In genomic region chr17:40850287-40850972, GRCh38 we compare ENCODE assay signal across 26 cellular contexts. TPM values are rescaled to one million over a fixed set of nuclear protein-coding genes. Genes with fewer than 3 reads are reported as not detected.
DNase-seq lines count a peak whose midpoint lies in the region; ATAC-seq and TF ChIP-seq lines count a peak whose summit lies in the region.
"Had no signal": no experiment of that assay in that cellular context is flagged by ENCODE, and none has a peak within 500 bp of the region (broad histone marks: within the 10 kb centered on the region; RNA-seq: fewer than 3 reads in every experiment).

No MANE protein-coding gene starts in this region.

- no peaks in the 10 kb centered on the region for H3K27me3 ChIP-seq in HCT116 (ENCODE audit: insufficient read depth, low read length)
- no peaks in the 10 kb centered on the region for H3K27me3 ChIP-seq in skeletal muscle satellite cell (ENCODE audit: control insufficient read depth, insufficient read depth, low read length)

- H3K9me2 ChIP-seq in HCT116 (ENCODE audit: insufficient read depth), result no peaks in the 10 kb centered on the region

- RAD21 ChIA-PET in HCT116 (lab: Charles Lee; ENCODE audit: low non-redundant PET in 1 of 2, low total read pairs in 2 of 2, uncharacterized antibody in 2 of 2, unreplicated experiment in 2 of 2), result no interaction called here

- CTCF ChIA-PET in HCT116 (lab: Charles Lee), result no interaction called here

- no peak for TF ChIP-seq CTCF in HCT116 (IDR thresholded peaks at IDR 0.05 in 2 of 3, conservative IDR thresholded peaks at IDR 0.05 in 1 of 3; ENCODE audit: borderline replicate concordance in 1 of 3, insufficient read depth in 1 of 3, low read depth in 2 of 3, low read length in 2 of 3)

- no peak overlapping the region for H2AFZ ChIP-seq in HCT116 (ENCODE audit: low read depth, low read length, poor library complexity, severe bottlenecking)

- no peak for DNase-seq in HCT116 (ENCODE audit: low read depth, low spot score)
- DNase-seq in NCI-H526 treated with DMSO at 0.1 percent for 48 hours (lab: John Stamatoyannopoulos, UW), result peak; percentile 15
- no peak for DNase-seq in epithelial cell of prostate (ENCODE audit: low read depth, low spot score)
- DNase-seq in NCI-H69 (lab: John Stamatoyannopoulos, UW), result no peak
- DNase-seq: activated naive CD4-positive, alpha-beta T cell treated with anti-CD3 and anti-CD28 coated beads, Interleukin-2, amount 50 U/mL, for 16 hours; activated T-cell treated with anti-CD3 and anti-CD28 coated beads, Interleukin-2, amount 50 U/mL, for 48 hours; aorta; CD8-positive, alpha-beta T cell; erythroblast; MV-4-11; NCI-H1694 treated with DMSO at 0.1 percent for 48 hours; NCI-H82; psoas muscle; stimulated activated CD4-positive, alpha-beta T cell treated with anti-CD3 and anti-CD28 coated beads, Interleukin-2, amount 100 ng/mL, for 48 hours; stimulated activated naive CD4-positive, alpha-beta T cell had no signal

- intact Hi-C loops in HCT116 (cut with micrococcal nuclease), result no loop called here

- no peaks in the 10 kb centered on the region for H4K20me1 ChIP-seq in HCT116 (ENCODE audit: insufficient read depth)

- H3K4me2 ChIP-seq in HCT116 (ENCODE audit: low read length) (no peak overlapping the region), skeletal muscle satellite cell (ENCODE audit: low read length) (peak overlapping the region; percentile 12)

- H3K9me3 ChIP-seq in HCT116 (ENCODE audit: control insufficient read depth in 1 of 2, insufficient read depth in 1 of 2, low read depth in 1 of 2, low read length in 2 of 2), result no peaks in the 10 kb centered on the region
- no peaks in the 10 kb centered on the region for H3K9me3 ChIP-seq in skeletal muscle satellite cell (replicated peaks; ENCODE audit: low read length)
- H3K9me3 ChIP-seq: neutrophil, psoas muscle, SJSA1 had no signal

- H3K9ac ChIP-seq in HCT116 (ENCODE audit: low read length) (no peak overlapping the region), skeletal muscle satellite cell (ENCODE audit: low read depth, low read length) (no peak overlapping the region)

- POLR2A ChIA-PET in HCT116 (lab: Charles Lee), result no interaction called here

- no peak for ATAC-seq in HCT116
- ATAC-seq in HG03342 (IDR thresholded peaks at IDR 0.05; ENCODE audit: unreplicated experiment), result no peak
- no peak for ATAC-seq in HG02973 (IDR thresholded peaks at IDR 0.05; ENCODE audit: unreplicated experiment)
- ATAC-seq: CD8-positive, alpha-beta T cell; psoas muscle had no signal

- no peak for TF ChIP-seq RAD21 in HCT116 (IDR thresholded peaks at IDR 0.05; ENCODE audit: low read depth)

- TF ChIP-seq POLR2A in HCT116 (IDR thresholded peaks at IDR 0.05; ENCODE audit: borderline replicate concordance, extremely low read depth, insufficient read depth, insufficient read length), result no peak

- H3K4me1 ChIP-seq in HCT116 (ENCODE audit: control insufficient read depth in 1 of 2, insufficient read depth in 2 of 2, low read length in 2 of 2), result peaks cover 11 to 38% of the 10 kb centered on the region in 2 experiments
- H3K4me1 ChIP-seq in skeletal muscle satellite cell (ENCODE audit: control insufficient read depth, insufficient read depth, low read length), result peaks cover 22% of the 10 kb centered on the region
- H3K4me1 ChIP-seq: psoas muscle had no signal

- H3K36me3 ChIP-seq in HCT116 (ENCODE audit: control insufficient read depth in 1 of 2, insufficient read depth in 2 of 2, low read length in 2 of 2), result no peaks in the 10 kb centered on the region
- no peaks in the 10 kb centered on the region for H3K36me3 ChIP-seq in skeletal muscle satellite cell (ENCODE audit: insufficient read depth, low read length)
- H3K36me3 ChIP-seq: neutrophil, SJSA1 had no signal

- no peak overlapping the region for H3K27ac ChIP-seq in HCT116 (ENCODE audit: low read depth, low read length)
- H3K27ac ChIP-seq in epithelial cell of prostate, result peak overlapping the region; percentile 8
- H3K27ac ChIP-seq: HL-60, neutrophil, psoas muscle, SJSA1 had no signal

- no peaks in the 10 kb centered on the region for H3K79me2 ChIP-seq in HCT116 (ENCODE audit: insufficient read depth, low read length)

- H3K4me3 ChIP-seq in HCT116 (replicated peaks in 1 of 2; ENCODE audit: low read depth in 1 of 2, low read length in 2 of 2) (no peak overlapping the region), skeletal muscle satellite cell (ENCODE audit: low read length) (no peak overlapping the region)
- H3K4me3 ChIP-seq: psoas muscle, SJSA1 had no signal

- no TSS peak for BruUV-seq in HCT116 (replicated peaks; lab: Mats Ljungman, UMichigan)

TF ChIP-seq in HCT116, 20 proteins besides CTCF, POLR2A, EP300 and RAD21:
- TF ChIP-seq FOSL1 (IDR thresholded peaks at IDR 0.05; ENCODE audit: low read depth) (0 out of 2 replicates have a peak, but pooled peaks have one; percentile 10), CEBPB (IDR thresholded peaks at IDR 0.05; ENCODE audit: low read depth) (peak; percentile 83; the same call in 1 of the 2 replicates), SP1 (IDR thresholded peaks at IDR 0.05; ENCODE audit: low read depth) (no peak; the same call in 1 of the 2 replicates)

RNA-seq across cellular contexts. Expression of gene KRT12, which starts 16.6 kb away (rescaled TPM):
- total RNA-seq in HCT116 (2021; ENCODE audit: unreplicated experiment), result not detected
- 0.08 and 0.20 TPM in 2 replicates for polyA plus RNA-seq in HCT116 (2012)
- not detected in 2 replicates for total RNA-seq in skeletal muscle satellite cell (2012; rRNA removed)
- total RNA-seq: aorta; CD8-positive, alpha-beta T cell; glomerular endothelial cell; lung microvascular endothelial cell; myocyte; psoas muscle; SJSA1; T-helper 1 cell treated with Interleukin-12 subunit alpha and Interleukin-12 subunit beta and Interleukin-4 antibody, amounts not matched to agents 30 ng/mL and 1 ng/mL, for 36 hours had no signal
- polyA plus RNA-seq: IgD-negative memory B cell, psoas muscle had no signal

RNA-seq across cellular contexts. Expression of gene KRT10, which starts 28.0 kb away (rescaled TPM):
- total RNA-seq in HCT116 (2021; ENCODE audit: unreplicated experiment), result 62.3 TPM
- polyA plus RNA-seq in HCT116 (2012), result 22.8 and 27.7 TPM in 2 replicates
- 3.8 and 6.8 TPM in 2 replicates for total RNA-seq in skeletal muscle satellite cell (2012; rRNA removed)

RNA-seq across cellular contexts. Expression of gene KRT20, which starts 34.6 kb away (rescaled TPM):
- total RNA-seq in HCT116 (2021; ENCODE audit: unreplicated experiment), result 1.5 TPM
- polyA plus RNA-seq in HCT116 (2012), result 0.40 and 0.49 TPM in 2 replicates
- not detected in 2 replicates for total RNA-seq in skeletal muscle satellite cell (2012; rRNA removed)
- total RNA-seq: aorta; CD8-positive, alpha-beta T cell; glomerular endothelial cell; lung microvascular endothelial cell; myocyte; SJSA1; T-helper 1 cell treated with Interleukin-12 subunit alpha and Interleukin-12 subunit beta and Interleukin-4 antibody, amounts not matched to agents 30 ng/mL and 1 ng/mL, for 36 hours had no signal
- polyA plus RNA-seq: IgD-negative memory B cell had no signal

RNA-seq across cellular contexts. Expression of gene KRT28, which starts 50.7 kb away (rescaled TPM):
- not detected for total RNA-seq in HCT116 (2021; ENCODE audit: unreplicated experiment)
- polyA plus RNA-seq in HCT116 (2012), result not detected in 2 replicates
- not detected in 2 replicates for total RNA-seq in skeletal muscle satellite cell (2012; rRNA removed)
- total RNA-seq: aorta; CD8-positive, alpha-beta T cell; glomerular endothelial cell; lung microvascular endothelial cell; myocyte; psoas muscle; SJSA1; T-helper 1 cell treated with Interleukin-12 subunit alpha and Interleukin-12 subunit beta and Interleukin-4 antibody, amounts not matched to agents 30 ng/mL and 1 ng/mL, for 36 hours had no signal
- polyA plus RNA-seq: aorta, IgD-negative memory B cell, psoas muscle had no signal
